1 cellular context compared by ENCODE assay signal in the genomic region with DNA sequence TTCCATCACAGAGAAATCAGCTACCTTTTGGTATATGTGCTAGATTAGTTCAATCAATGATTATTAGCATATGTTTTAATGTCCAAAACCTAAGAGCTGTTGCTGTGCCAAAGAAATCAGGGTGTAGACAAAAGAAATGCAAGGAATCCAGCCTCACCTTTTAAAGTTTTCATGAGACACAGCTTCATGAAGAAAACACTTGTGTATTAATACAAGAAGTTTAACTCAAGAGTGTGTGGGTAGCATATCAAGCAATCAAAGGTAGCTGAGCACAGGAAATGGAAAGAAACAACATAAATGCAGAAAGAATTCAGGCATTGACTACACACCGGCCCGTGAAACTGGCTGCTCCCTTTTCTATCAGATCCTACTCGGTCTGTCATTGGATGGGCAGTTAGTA.
TF ChIP-seq lines count a peak whose summit lies in the region.

No MANE protein-coding gene starts in this region.

TF ChIP-seq in A549, 52 proteins besides CTCF, POLR2A, EP300 and RAD21 (continued from another document):
- TF ChIP-seq, protein P1, sequence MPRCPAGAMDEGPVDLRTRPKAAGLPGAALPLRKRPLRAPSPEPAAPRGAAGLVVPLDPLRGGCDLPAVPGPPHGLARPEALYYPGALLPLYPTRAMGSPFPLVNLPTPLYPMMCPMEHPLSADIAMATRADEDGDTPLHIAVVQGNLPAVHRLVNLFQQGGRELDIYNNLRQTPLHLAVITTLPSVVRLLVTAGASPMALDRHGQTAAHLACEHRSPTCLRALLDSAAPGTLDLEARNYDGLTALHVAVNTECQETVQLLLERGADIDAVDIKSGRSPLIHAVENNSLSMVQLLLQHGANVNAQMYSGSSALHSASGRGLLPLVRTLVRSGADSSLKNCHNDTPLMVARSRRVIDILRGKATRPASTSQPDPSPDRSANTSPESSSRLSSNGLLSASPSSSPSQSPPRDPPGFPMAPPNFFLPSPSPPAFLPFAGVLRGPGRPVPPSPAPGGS (IDR thresholded peaks at IDR 0.05), result no peak
- TF ChIP-seq HOXB5 (CRISPR knock-in tag; IDR thresholded peaks at IDR 0.05), result no peak
- no peak for TF ChIP-seq MAFK (IDR thresholded peaks at IDR 0.05; ENCODE audit: partially characterized antibody)
- no peak for TF ChIP-seq GATA3 (IDR thresholded peaks at IDR 0.05; ENCODE audit: borderline replicate concordance)
- TF ChIP-seq, protein P2, sequence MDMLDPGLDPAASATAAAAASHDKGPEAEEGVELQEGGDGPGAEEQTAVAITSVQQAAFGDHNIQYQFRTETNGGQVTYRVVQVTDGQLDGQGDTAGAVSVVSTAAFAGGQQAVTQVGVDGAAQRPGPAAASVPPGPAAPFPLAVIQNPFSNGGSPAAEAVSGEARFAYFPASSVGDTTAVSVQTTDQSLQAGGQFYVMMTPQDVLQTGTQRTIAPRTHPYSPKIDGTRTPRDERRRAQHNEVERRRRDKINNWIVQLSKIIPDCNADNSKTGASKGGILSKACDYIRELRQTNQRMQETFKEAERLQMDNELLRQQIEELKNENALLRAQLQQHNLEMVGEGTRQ (IDR thresholded peaks at IDR 0.05), result no peak
- TF ChIP-seq CEBPB (IDR thresholded peaks at IDR 0.05), result no peak
- no peak for TF ChIP-seq HOXB13 (CRISPR knock-in tag; IDR thresholded peaks at IDR 0.05; ENCODE audit: low read depth)
- TF ChIP-seq RCOR1 (IDR thresholded peaks at IDR 0.05; ENCODE audit: low read depth, low read length), result no peak
- no peak for TF ChIP-seq HDAC2 (IDR thresholded peaks at IDR 0.05)
- no peak for TF ChIP-seq RFX5 (IDR thresholded peaks at IDR 0.05)
- TF ChIP-seq, protein P3, sequence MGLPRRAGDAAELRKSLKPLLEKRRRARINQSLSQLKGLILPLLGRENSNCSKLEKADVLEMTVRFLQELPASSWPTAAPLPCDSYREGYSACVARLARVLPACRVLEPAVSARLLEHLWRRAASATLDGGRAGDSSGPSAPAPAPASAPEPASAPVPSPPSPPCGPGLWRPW (IDR thresholded peaks at IDR 0.05), result no peak
